29 cellular contexts compared by ENCODE assay signal in the genomic region with DNA sequence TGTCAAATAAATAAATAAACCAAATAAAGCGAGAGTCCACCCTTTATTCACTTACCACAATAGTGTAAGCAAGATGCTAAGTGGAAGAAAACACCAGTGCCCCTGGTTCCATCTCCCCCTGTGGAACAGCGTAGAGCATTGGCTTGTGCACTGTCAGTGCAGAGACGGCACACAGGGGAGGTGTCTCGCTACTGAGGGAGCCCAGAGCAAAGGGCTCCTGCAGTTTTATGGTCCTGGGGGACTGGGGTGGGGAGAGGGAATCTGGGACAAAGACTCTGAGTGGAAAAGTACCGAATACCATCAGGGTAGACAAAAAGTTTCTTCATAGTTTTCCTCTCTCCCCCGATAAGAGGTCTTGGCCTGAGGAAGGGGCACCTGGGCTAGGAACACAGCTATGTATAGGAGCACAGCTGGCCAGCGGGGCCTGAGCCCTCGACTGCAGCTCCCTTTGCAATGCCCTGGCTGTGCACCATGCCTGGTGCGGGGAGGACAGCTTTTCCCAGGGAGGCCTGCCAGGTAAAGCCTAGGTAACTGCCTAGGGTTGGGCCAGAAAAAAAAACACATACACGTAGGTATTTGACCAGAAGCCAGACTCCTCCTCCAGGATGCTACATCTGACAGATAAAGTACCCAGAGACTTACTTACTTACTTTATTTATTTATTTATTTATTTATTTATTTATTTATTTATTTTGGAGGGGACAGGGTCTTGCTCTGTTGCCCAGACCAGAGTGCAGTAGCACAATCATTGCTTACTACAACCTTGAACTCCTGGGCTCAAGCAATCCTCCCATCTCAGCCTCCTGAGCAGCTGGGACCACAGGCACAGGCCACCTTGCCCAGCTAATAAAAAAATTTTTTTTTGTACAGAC.
DNase-seq lines count a peak whose midpoint lies in the region; ATAC-seq, FAIRE-seq and TF ChIP-seq lines count a peak whose summit lies in the region.
"Had no signal": no experiment of that assay in that cellular context is flagged by ENCODE, and none has a peak within 500 bp of the region (broad histone marks: within the 10 kb centered on the region; RNA-seq: fewer than 3 reads in every experiment).

No MANE protein-coding gene starts in this region.

- TF ChIP-seq CTCF in C4-2B (conservative IDR thresholded peaks at IDR 0.05) (no peak), RWPE2 (IDR thresholded peaks at IDR 0.05; ENCODE audit: poor library complexity, severe bottlenecking) (no peak), keratinocyte (optimal IDR thresholded peaks at IDR 0.05 in 1 of 3, IDR thresholded peaks at IDR 0.05 in 1 of 3, conservative IDR thresholded peaks at IDR 0.05 in 1 of 3; ENCODE audit: extremely low read depth in 1 of 3, insufficient read depth in 2 of 3, low read length in 3 of 3) (no peak), parathyroid adenoma (IDR thresholded peaks at IDR 0.05) (no peak), Calu3 (IDR thresholded peaks at IDR 0.05; ENCODE audit: unreplicated experiment) (no peak)

- 88 to 95% methylated on average over 10 of the region's 10 CpGs for WGBS in aorta, 2 donors

- H2AFZ ChIP-seq in keratinocyte (ENCODE audit: control insufficient read depth, low read length) (no peak overlapping the region), parathyroid adenoma (peak overlapping the region; percentile 9)

- intact Hi-C loops in Calu3 (cut with micrococcal nuclease; ENCODE audit: unreplicated experiment) (loop anchor here (10.0 kb wide), 1 partner anchor 60 kb away; no protein-coding TSS in a partner anchor), aorta (cut with DNase I) (loop anchor here (5.0 kb wide), 2 partner anchors 88 to 93 kb away; a partner anchor contains a TSS)

- dilution Hi-C loops in keratinocyte (cut with MboI; ENCODE audit: extremely low pct_ligation_motif_present, low sequenced_read_pairs), result no loop called here

- CTCF ChIA-PET in Calu3 (lab: Charles Lee), result no interaction called here

- H3K9ac ChIP-seq in keratinocyte (ENCODE audit: control insufficient read depth, extremely low read depth, insufficient read depth, low read length) (no peak overlapping the region), parathyroid adenoma (no peak overlapping the region)
- H3K9ac ChIP-seq: SK-N-SH had no signal

- H3K4me1 ChIP-seq in RWPE2 (ENCODE audit: insufficient read depth, poor library complexity, severe bottlenecking) (peaks cover 29% of the 10 kb centered on the region), keratinocyte (ENCODE audit: control insufficient read depth, extremely low read depth, insufficient read depth, low read length) (peaks cover 46% of the 10 kb centered on the region), parathyroid adenoma (peaks cover 9% of the 10 kb centered on the region), aorta (ENCODE audit: control insufficient read depth in 1 of 2, insufficient read depth in 2 of 2, low read length in 2 of 2) (no peaks in the 10 kb centered on the region)

- H3K4me3 Mint-ChIP-seq in Calu3 (ENCODE audit: low read depth, unreplicated experiment), result no peak overlapping the region
- H3K4me3 Mint-ChIP-seq: activated B cell treated with CpG ODN at 0.5 μM for 24 hours; activated CD8-positive, alpha-beta memory T cell treated with anti-CD3 and anti-CD28 coated beads, Interleukin-2, amount 10 ng/mL, durations not matched to agents 7 days and 5 days; activated T-cell treated with anti-CD3 and anti-CD28 coated beads, Interleukin-2, amount 50 U/mL, for 4 hours; CD4-positive, alpha-beta memory T cell; stimulated activated naive B cell treated with anti-CD40 and anti-IgM and Interleukin-4, amounts not matched to agents 10 μg/mL and 1 μg/mL and 100 μg/mL, for 72 hours had no signal

- H3K4me2 ChIP-seq in keratinocyte (ENCODE audit: control insufficient read depth, extremely low read depth, insufficient read depth, low read depth, low read length) (no peak overlapping the region), parathyroid adenoma (ENCODE audit: low read length) (no peak overlapping the region)
- H3K4me2 ChIP-seq: SK-N-SH had no signal

- no peaks in the 10 kb centered on the region for H3K79me2 ChIP-seq in keratinocyte (ENCODE audit: control insufficient read depth, insufficient read depth, low read length)
- H3K79me2 ChIP-seq in parathyroid adenoma, result no peaks in the 10 kb centered on the region

- no peaks in the 10 kb centered on the region for H3K9me1 ChIP-seq in keratinocyte (ENCODE audit: control insufficient read depth, extremely low read depth, insufficient read depth, low read length)

- no peak for FAIRE-seq in keratinocyte (lab: Jason Lieb, UNC)
- FAIRE-seq: A204.1, K562 had no signal

- no peaks in the 10 kb centered on the region for H3K36me3 Mint-ChIP-seq in Calu3 (ENCODE audit: insufficient read depth, unreplicated experiment)
- H3K36me3 Mint-ChIP-seq: activated CD8-positive, alpha-beta memory T cell treated with anti-CD3 and anti-CD28 coated beads, Interleukin-2, amount 10 ng/mL, durations not matched to agents 7 days and 5 days; CD4-positive, alpha-beta memory T cell; stimulated activated naive B cell treated with anti-CD40 and anti-IgM and Interleukin-4, amounts not matched to agents 10 μg/mL and 1 μg/mL and 100 μg/mL, for 72 hours had no signal

- H3K9me3 Mint-ChIP-seq in Calu3 (ENCODE audit: low read depth, unreplicated experiment), result no peaks in the 10 kb centered on the region
- H3K9me3 Mint-ChIP-seq: activated T-cell treated with anti-CD3 and anti-CD28 coated beads, Interleukin-2, amount 50 U/mL, for 4 hours had no signal

- peak overlapping the region; percentile 9 for H3K27ac ChIP-seq in C4-2B
- no peak overlapping the region for H3K27ac ChIP-seq in RWPE2 (ENCODE audit: poor library complexity, severe bottlenecking)
- peak overlapping the region; percentile 10 for H3K27ac ChIP-seq in keratinocyte (ENCODE audit: control insufficient read depth, insufficient read depth, low read length)
- no peak overlapping the region for H3K27ac ChIP-seq in parathyroid adenoma
- no peak overlapping the region for H3K27ac ChIP-seq in aorta (ENCODE audit: low read depth in 1 of 2, low read length in 2 of 2)
- H3K27ac ChIP-seq: dorsolateral prefrontal cortex, upper lobe of right lung had no signal

- H3K9me3 ChIP-seq in RWPE2 (ENCODE audit: severe bottlenecking) (no peaks in the 10 kb centered on the region), keratinocyte (ENCODE audit: control insufficient read depth, low read depth, low read length) (no peaks in the 10 kb centered on the region), parathyroid adenoma (ENCODE audit: control insufficient read depth, low read length) (no peaks in the 10 kb centered on the region), aorta (ENCODE audit: control insufficient read depth, low read length) (no peaks in the 10 kb centered on the region)
- H3K9me3 ChIP-seq: MG63, SK-N-SH, upper lobe of right lung had no signal

- H3K4me1 Mint-ChIP-seq in Calu3 (ENCODE audit: low read depth, unreplicated experiment), result peaks cover 10% of the 10 kb centered on the region
- H3K4me1 Mint-ChIP-seq: activated B cell treated with CpG ODN at 0.5 μM for 24 hours; stimulated activated naive B cell treated with anti-CD40 and anti-IgM and Interleukin-4, amounts not matched to agents 10 μg/mL and 1 μg/mL and 100 μg/mL, for 72 hours had no signal

- BruUV-seq in Calu3 (replicated peaks; lab: Mats Ljungman, UMichigan), result no TSS peak

- no peak overlapping the region for H3K27ac Mint-ChIP-seq in Calu3 (ENCODE audit: unreplicated experiment)
- H3K27ac Mint-ChIP-seq: activated B cell treated with CpG ODN at 0.5 μM for 24 hours; activated CD8-positive, alpha-beta memory T cell treated with anti-CD3 and anti-CD28 coated beads, Interleukin-2, amount 10 ng/mL, durations not matched to agents 7 days and 5 days; CD4-positive, alpha-beta memory T cell; stimulated activated naive B cell treated with anti-CD40 and anti-IgM and Interleukin-4, amounts not matched to agents 10 μg/mL and 1 μg/mL and 100 μg/mL, for 72 hours had no signal

- no peaks in the 10 kb centered on the region for H3K27me3 ChIP-seq in RWPE2 (ENCODE audit: insufficient read depth, poor library complexity, severe bottlenecking)
- no peaks in the 10 kb centered on the region for H3K27me3 ChIP-seq in keratinocyte (ENCODE audit: control insufficient read depth, extremely low read depth, insufficient read depth, low read length)
- H3K27me3 ChIP-seq in parathyroid adenoma (ENCODE audit: control insufficient read depth, insufficient read depth, low read length), result no peaks in the 10 kb centered on the region
- H3K27me3 ChIP-seq in aorta (ENCODE audit: control insufficient read depth in 1 of 2, insufficient read depth in 2 of 2, low read length in 1 of 2), result no peaks in the 10 kb centered on the region
- H3K27me3 ChIP-seq: dorsolateral prefrontal cortex, MG63, upper lobe of right lung had no signal

- H3K4me3 ChIP-seq in RWPE2 (ENCODE audit: severe bottlenecking) (no peak overlapping the region), keratinocyte (ENCODE audit: control insufficient read depth in 2 of 3, extremely low read depth in 1 of 3, insufficient read depth in 2 of 3, low read depth in 1 of 3, low read length in 3 of 3) (no peak overlapping the region), parathyroid adenoma (ENCODE audit: low read depth, low read length) (no peak overlapping the region), aorta (ENCODE audit: low read length in 2 of 2) (no peak overlapping the region)
- H3K4me3 ChIP-seq: dorsolateral prefrontal cortex, K562, MG63, upper lobe of right lung had no signal

- ATAC-seq in RWPE2 (ENCODE audit: low read depth) (0 out of 3 replicates have a peak, but pooled peaks have one; percentile 13), aorta (ENCODE audit: low FRiP score) (no peak), HG03196 (IDR thresholded peaks at IDR 0.05; ENCODE audit: unreplicated experiment) (no peak)
- ATAC-seq: activated CD8-positive, alpha-beta memory T cell treated with anti-CD3 and anti-CD28 coated beads, Interleukin-2, amount 10 ng/mL, durations not matched to agents 7 days and 5 days; activated T-cell treated with anti-CD3 and anti-CD28 coated beads, Interleukin-2, amount 50 U/mL, for 4 hours; K562; stimulated activated naive B cell treated with anti-CD40 and anti-IgM and Interleukin-4, amounts not matched to agents 10 μg/mL and 1 μg/mL and 100 μg/mL, for 72 hours; upper lobe of right lung had no signal

- H3K27me3 Mint-ChIP-seq in Calu3 (ENCODE audit: unreplicated experiment), result no peaks in the 10 kb centered on the region
- H3K27me3 Mint-ChIP-seq: activated B cell treated with CpG ODN at 0.5 μM for 24 hours; CD4-positive, alpha-beta memory T cell; stimulated activated naive B cell treated with anti-CD40 and anti-IgM and Interleukin-4, amounts not matched to agents 10 μg/mL and 1 μg/mL and 100 μg/mL, for 72 hours had no signal

- H4K20me1 ChIP-seq in keratinocyte (ENCODE audit: control insufficient read depth, extremely low read depth, insufficient read depth, low read length), result no peaks in the 10 kb centered on the region

- H3K36me3 ChIP-seq in RWPE2 (ENCODE audit: low read depth) (no peaks in the 10 kb centered on the region), keratinocyte (ENCODE audit: control insufficient read depth in 2 of 2, extremely low read depth in 1 of 2, insufficient read depth in 2 of 2, low read length in 2 of 2) (no peaks in the 10 kb centered on the region), parathyroid adenoma (ENCODE audit: control insufficient read depth, insufficient read depth, low read length) (no peaks in the 10 kb centered on the region), aorta (ENCODE audit: control insufficient read depth in 1 of 2, insufficient read depth in 2 of 2, low read length in 1 of 2) (no peaks in the 10 kb centered on the region)
- H3K36me3 ChIP-seq: MG63, upper lobe of right lung had no signal

- DNase-seq in RWPE2 (ENCODE audit: low spot score) (no peak), keratinocyte (ENCODE audit: low read depth, low spot score) (no peak), Calu3 (no peak), aorta (no peak), activated gamma-delta T cell treated with Interleukin-2 at 50 U/mL for 16 hours (no peak)
- DNase-seq: activated B cell treated with CpG ODN at 0.5 μM for 24 hours; activated CD8-positive, alpha-beta memory T cell treated with anti-CD3 and anti-CD28 coated beads, Interleukin-2, amount 10 ng/mL, durations not matched to agents 7 days and 5 days; activated gamma-delta T cell; activated T-cell treated with anti-CD3 and anti-CD28 coated beads, Interleukin-2, amount 50 U/mL, for 4 hours; AML-193; CD4-positive, alpha-beta memory T cell; central memory CD4-positive, alpha-beta T cell; dorsolateral prefrontal cortex; hypothalamus; mesenchymal stem cell; MG63; NCI-H1105; NCI-H1930; NCI-H2171 treated with DMSO at 0.1 percent for 48 hours; NCI-H510A treated with DMSO at 0.1 percent for 48 hours; SK-N-SH; stimulated activated CD4-positive, alpha-beta T cell treated with anti-CD3 and anti-CD28 coated beads, Interleukin-15, amount 100 ng/mL, for 24 hours; stimulated activated naive B cell treated with anti-CD40 and anti-IgM and Interleukin-4, amounts not matched to agents 10 μg/mL and 1 μg/mL and 100 μg/mL, for 72 hours; upper lobe of right lung had no signal

Comparison
In these comparisons a context has a peak if more than half of its experiments do, and no peak if none do; other contexts are left out.
1. H3K27ac ChIP-seq: peak in C4-2B (single experiment) and keratinocyte (single experiment); none in RWPE2 (single experiment), parathyroid adenoma (single experiment) and aorta (0 of 2).